ENCODE assay signal across 22 cellular contexts in the genomic region with DNA sequence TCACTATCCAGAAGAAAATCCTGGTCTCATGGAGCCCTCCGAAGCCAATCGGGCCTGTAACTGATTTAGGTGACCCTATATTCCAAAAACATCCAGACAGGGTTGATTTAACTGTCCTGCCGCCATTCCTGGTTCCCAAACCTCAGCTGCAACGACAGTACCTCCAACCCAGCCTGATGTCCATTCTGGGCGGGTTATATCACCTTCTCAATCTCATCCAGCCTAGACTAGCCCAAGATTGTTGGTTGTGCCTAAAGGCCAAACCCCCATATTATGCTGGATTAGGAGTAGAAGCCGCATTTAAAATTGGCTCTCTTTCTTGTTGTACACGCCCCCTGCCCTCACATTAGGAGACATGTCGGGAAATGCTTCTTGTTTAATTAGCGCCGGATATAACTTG.
"Had no signal": no experiment of that assay in that cellular context is flagged by ENCODE, and none has a peak within 500 bp of the region (broad histone marks: within the 10 kb centered on the region; RNA-seq: fewer than 3 reads in every experiment).

No MANE protein-coding gene starts in this region.

- H3K27ac Mint-ChIP-seq: dendritic cell treated with granulocyte-macrophage colony-stimulating factor and Interleukin-4, amounts not matched to agents 40 ng/mL and 50 ng/mL, for 4 days; effector memory CD8-positive, alpha-beta T cell had no signal

- H3K9me3 Mint-ChIP-seq: dendritic cell treated with granulocyte-macrophage colony-stimulating factor and Interleukin-4, amounts not matched to agents 40 ng/mL and 50 ng/mL, for 4 days; effector memory CD8-positive, alpha-beta T cell; endodermal cell had no signal

- H3K4me3 Mint-ChIP-seq: dendritic cell treated with granulocyte-macrophage colony-stimulating factor and Interleukin-4, amounts not matched to agents 40 ng/mL and 50 ng/mL, for 4 days; effector memory CD8-positive, alpha-beta T cell; endodermal cell had no signal

- H3K27me3 Mint-ChIP-seq: dendritic cell treated with granulocyte-macrophage colony-stimulating factor and Interleukin-4, amounts not matched to agents 40 ng/mL and 50 ng/mL, for 4 days; effector memory CD8-positive, alpha-beta T cell had no signal

- H3K9me3 ChIP-seq: colonic mucosa, esophagus squamous epithelium, gastrocnemius medialis, heart right ventricle, left lung, lower lobe of right lung had no signal

- DNase-seq: colonic mucosa; cortex of kidney; effector CD8-positive, alpha-beta T cell; effector memory CD8-positive, alpha-beta T cell; endodermal cell; erythroblast; esophagus squamous epithelium; foreskin fibroblast; foreskin melanocyte; gastrocnemius medialis; glutamatergic neuron; head of caudate nucleus; heart right ventricle; hippocampal formation; left cardiac atrium; left lung; left ventricle myocardium superior; lower lobe of right lung; mesenchymal stem cell; midbrain had no signal

- H3K36me3 ChIP-seq: colonic mucosa, esophagus squamous epithelium, gastrocnemius medialis, heart right ventricle, left lung, lower lobe of right lung had no signal

- H3K4me3 ChIP-seq: colonic mucosa, esophagus squamous epithelium, gastrocnemius medialis, heart right ventricle, left lung, lower lobe of right lung had no signal

- H3K4me1 ChIP-seq: colonic mucosa, gastrocnemius medialis, left lung, lower lobe of right lung had no signal

- H3K27me3 ChIP-seq: colonic mucosa, esophagus squamous epithelium, gastrocnemius medialis, heart right ventricle, left lung had no signal

- H3K27ac ChIP-seq: colonic mucosa, epithelial cell of prostate, esophagus squamous epithelium, gastrocnemius medialis, heart right ventricle, left lung, lower lobe of right lung had no signal
